In genomic region chr2:218671077-218671653, GRCh38 we compare ENCODE assay signal across 8 cellular contexts. TPM values are rescaled to one million over a fixed set of nuclear protein-coding genes. Genes with fewer than 3 reads are reported as not detected.
DNase-seq lines count a peak whose midpoint lies in the region; ATAC-seq and TF ChIP-seq lines count a peak whose summit lies in the region.

No MANE protein-coding gene starts in this region.

- H3K4me1 ChIP-seq in CD4-positive, alpha-beta memory T cell (ENCODE audit: insufficient read depth, low read length) = peaks cover 18% of the 10 kb centered on the region
- H3K4me1 ChIP-seq in adrenal gland (replicated peaks in 1 of 2) (peaks cover 11 to 17% of the 10 kb centered on the region in 2 donors), liver (ENCODE audit: control insufficient read depth in 4 of 4, insufficient read depth in 4 of 4, low read length in 3 of 4) (peaks cover 5 to 19% (median 16%) of the 10 kb centered on the region in 4 donors)

- peaks cover 13 to 26% (median 19%) of the 10 kb centered on the region in 4 donors for H3K4me1 Mint-ChIP-seq in CD4-positive, alpha-beta memory T cell
- peaks cover 21% of the 10 kb centered on the region for H3K4me1 Mint-ChIP-seq in type B pancreatic cell (ENCODE audit: unreplicated experiment)

- H3K27me3 ChIP-seq in CD4-positive, alpha-beta memory T cell (ENCODE audit: insufficient read depth, low read length) = no peaks in the 10 kb centered on the region
- no peaks in the 10 kb centered on the region for H3K27me3 ChIP-seq in adrenal gland
- H3K27me3 ChIP-seq in liver (ENCODE audit: control insufficient read depth in 4 of 4, insufficient read depth in 4 of 4, low read length in 3 of 4) = no peaks in the 10 kb centered on the region

- H3K4me3 ChIP-seq in CD4-positive, alpha-beta memory T cell (ENCODE audit: low read length in 2 of 2) = peak overlapping the region; percentile 77 to 97
- H3K4me3 ChIP-seq in adrenal gland = peak overlapping the region; percentile 50 to 80 (median 66)
- H3K4me3 ChIP-seq in liver (ENCODE audit: low read depth in 1 of 3, low read length in 3 of 3) = peak overlapping the region; percentile 79 to 95 (median 92)

- DNase-seq in CD4-positive, alpha-beta memory T cell = peak in 1 of 5 donors; percentile 7
- no peak for DNase-seq in adrenal gland
- DNase-seq in type B pancreatic cell (ENCODE audit: extremely low spot score, unreplicated experiment) = no peak
- no peak for DNase-seq in Kasumi-1 (lab: John Stamatoyannopoulos, UW)

- no peak for TF ChIP-seq RAD21 in liver (IDR thresholded peaks at IDR 0.05)

- peak overlapping the region; percentile 89 to 98 (median 98) for H3K27ac Mint-ChIP-seq in CD4-positive, alpha-beta memory T cell
- H3K27ac Mint-ChIP-seq in type B pancreatic cell = peak overlapping the region; percentile 97

- peak overlapping the region; percentile 81 for H3K27ac ChIP-seq in CD4-positive, alpha-beta memory T cell (ENCODE audit: low read depth, low read length)
- H3K27ac ChIP-seq in adrenal gland (peak overlapping the region in 3 of 5 donors; percentile 15 to 74 (median 66)), liver (ENCODE audit: low read depth in 1 of 2, low read length in 2 of 2) (peak overlapping the region in 1 of 2 donors; percentile 46)

- no peaks in the 10 kb centered on the region for H3K9me3 ChIP-seq in CD4-positive, alpha-beta memory T cell (ENCODE audit: control insufficient read depth in 1 of 2, low read length in 2 of 2)
- no peaks in the 10 kb centered on the region for H3K9me3 ChIP-seq in adrenal gland (replicated peaks in 1 of 3)
- H3K9me3 ChIP-seq in liver (ENCODE audit: control insufficient read depth in 4 of 4, low read length in 3 of 4) = no peaks in the 10 kb centered on the region

- no peaks in the 10 kb centered on the region for H3K27me3 Mint-ChIP-seq in CD4-positive, alpha-beta memory T cell
- H3K27me3 Mint-ChIP-seq in type B pancreatic cell = no peaks in the 10 kb centered on the region

- no peak for TF ChIP-seq POLR2A in adrenal gland (IDR thresholded peaks at IDR 0.05)

- TF ChIP-seq CTCF in adrenal gland (IDR thresholded peaks at IDR 0.05) (no peak), liver (IDR thresholded peaks at IDR 0.05; ENCODE audit: low read depth, low read length, missing input control) (no peak), type B pancreatic cell (conservative IDR thresholded peaks at IDR 0.05) (no peak)

- H3K36me3 Mint-ChIP-seq in CD4-positive, alpha-beta memory T cell = peaks cover 15 to 38% of the 10 kb centered on the region in 2 donors
- peaks cover 4% of the 10 kb centered on the region for H3K36me3 Mint-ChIP-seq in type B pancreatic cell

- peak overlapping the region in 1 of 2 donors; percentile 43 for H3K9ac ChIP-seq in liver (ENCODE audit: low read depth in 1 of 2, low read length in 2 of 2)

- CTCF ChIA-PET in CD4-positive, alpha-beta memory T cell (lab: Charles Lee; ENCODE audit: partially characterized antibody) = interaction anchor here (0.7 to 7.2 kb wide), 6 partner anchors 11 to 205 kb away, joined by 3 to 51 read pairs (median 10); partner anchors contain the start of genes BCS1L, TTLL4 and ZNF142

- peak overlapping the region; percentile 95 to 98 (median 96) for H3K4me3 Mint-ChIP-seq in CD4-positive, alpha-beta memory T cell
- peak overlapping the region; percentile 99 for H3K4me3 Mint-ChIP-seq in type B pancreatic cell

- peaks cover 18% of the 10 kb centered on the region for H3K36me3 ChIP-seq in CD4-positive, alpha-beta memory T cell (ENCODE audit: insufficient read depth, low read length)
- H3K36me3 ChIP-seq in adrenal gland (replicated peaks in 1 of 2) = peaks cover 0 to 33% of the 10 kb centered on the region in 2 donors
- peaks cover 7 to 21% (median 15%) of the 10 kb centered on the region in 4 donors for H3K36me3 ChIP-seq in liver (ENCODE audit: control insufficient read depth in 4 of 4, insufficient read depth in 3 of 4, low read depth in 1 of 4, low read length in 3 of 4)

- WGBS in adrenal gland, 4 donors = 34 to 47% (median 42%) methylated on average over 12 of the region's 12 CpGs
- 44% methylated on average over 12 of the region's 12 CpGs for WGBS in liver

- ATAC-seq in HG03439 (IDR thresholded peaks at IDR 0.05; ENCODE audit: unreplicated experiment) (peak; percentile 4), GM21619 (IDR thresholded peaks at IDR 0.05; ENCODE audit: unreplicated experiment) (no peak), HG02571 (IDR thresholded peaks at IDR 0.05; ENCODE audit: unreplicated experiment) (no peak)

- H3K9me3 Mint-ChIP-seq in CD4-positive, alpha-beta memory T cell = no peaks in the 10 kb centered on the region
- H3K9me3 Mint-ChIP-seq in type B pancreatic cell = no peaks in the 10 kb centered on the region

- intact Hi-C loops in CD4-positive, alpha-beta memory T cell (cut with micrococcal nuclease) = loop anchor here (1.0 to 5.0 kb wide), 2 partner anchors 104 to 265 kb away; partner anchors contain the start of genes CNOT9 and USP37
- intact Hi-C loops in adrenal gland (cut with DNase I) = no loop called here

- POLR2A ChIA-PET in CD4-positive, alpha-beta memory T cell (lab: Charles Lee; ENCODE audit: partially characterized antibody) = interaction anchor here (0.5 to 3.4 kb wide), 13 partner anchors 12 to 926 kb away, joined by 3 to 67 read pairs (median 3); partner anchors contain the start of genes BCS1L, GLB1L, STK11IP and STK16

TF ChIP-seq in liver, 16 proteins besides CTCF, POLR2A, EP300 and RAD21 (continues in another document):
- TF ChIP-seq EGR1 (IDR thresholded peaks at IDR 0.05; ENCODE audit: low read depth in 2 of 2) = no peak
- TF ChIP-seq, protein P1, sequence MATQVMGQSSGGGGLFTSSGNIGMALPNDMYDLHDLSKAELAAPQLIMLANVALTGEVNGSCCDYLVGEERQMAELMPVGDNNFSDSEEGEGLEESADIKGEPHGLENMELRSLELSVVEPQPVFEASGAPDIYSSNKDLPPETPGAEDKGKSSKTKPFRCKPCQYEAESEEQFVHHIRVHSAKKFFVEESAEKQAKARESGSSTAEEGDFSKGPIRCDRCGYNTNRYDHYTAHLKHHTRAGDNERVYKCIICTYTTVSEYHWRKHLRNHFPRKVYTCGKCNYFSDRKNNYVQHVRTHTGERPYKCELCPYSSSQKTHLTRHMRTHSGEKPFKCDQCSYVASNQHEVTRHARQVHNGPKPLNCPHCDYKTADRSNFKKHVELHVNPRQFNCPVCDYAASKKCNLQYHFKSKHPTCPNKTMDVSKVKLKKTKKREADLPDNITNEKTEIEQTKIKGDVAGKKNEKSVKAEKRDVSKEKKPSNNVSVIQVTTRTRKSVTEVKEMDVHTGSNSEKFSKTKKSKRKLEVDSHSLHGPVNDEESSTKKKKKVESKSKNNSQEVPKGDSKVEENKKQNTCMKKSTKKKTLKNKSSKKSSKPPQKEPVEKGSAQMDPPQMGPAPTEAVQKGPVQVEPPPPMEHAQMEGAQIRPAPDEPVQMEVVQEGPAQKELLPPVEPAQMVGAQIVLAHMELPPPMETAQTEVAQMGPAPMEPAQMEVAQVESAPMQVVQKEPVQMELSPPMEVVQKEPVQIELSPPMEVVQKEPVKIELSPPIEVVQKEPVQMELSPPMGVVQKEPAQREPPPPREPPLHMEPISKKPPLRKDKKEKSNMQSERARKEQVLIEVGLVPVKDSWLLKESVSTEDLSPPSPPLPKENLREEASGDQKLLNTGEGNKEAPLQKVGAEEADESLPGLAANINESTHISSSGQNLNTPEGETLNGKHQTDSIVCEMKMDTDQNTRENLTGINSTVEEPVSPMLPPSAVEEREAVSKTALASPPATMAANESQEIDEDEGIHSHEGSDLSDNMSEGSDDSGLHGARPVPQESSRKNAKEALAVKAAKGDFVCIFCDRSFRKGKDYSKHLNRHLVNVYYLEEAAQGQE (IDR thresholded peaks at IDR 0.05) = no peak
- no peak for TF ChIP-seq FOXA2 (IDR thresholded peaks at IDR 0.05)
- TF ChIP-seq SP1 (IDR thresholded peaks at IDR 0.05) = no peak
- TF ChIP-seq HNF4A (conservative IDR thresholded peaks at IDR 0.05) = no peak
- TF ChIP-seq MAX (IDR thresholded peaks at IDR 0.05) = no peak

RNA-seq across cellular contexts. Expression of gene RNF25, which starts 0.6 kb away (rescaled TPM):
- 10 to 100 TPM; 28.6 to 32.9 TPM for total RNA-seq in CD4-positive, alpha-beta memory T cell
- polyA plus RNA-seq in CD4-positive, alpha-beta memory T cell = 10 to 100 TPM; 13.5 to 22.8 TPM
- total RNA-seq in adrenal gland = 10 to 100 TPM; 19.7 to 37.9 (median 24.1) TPM
- 10 to 100 TPM; 49.1 to 70.4 (median 58.4) TPM for polyA plus RNA-seq in adrenal gland
- total RNA-seq in liver = 1 to 10 TPM; 6.5 to 8.2 TPM
- 10 to 100 TPM in 1 of 2 donors, 1 to 10 TPM in 1; 3.3 to 14.0 TPM for polyA plus RNA-seq in liver
- 22.8 and 30.5 TPM in 2 replicates for total RNA-seq in type B pancreatic cell (ENCODE audit: low replicate concordance)

RNA-seq across cellular contexts. Expression of gene STK36, which starts 0.7 kb away (rescaled TPM):
- 10 to 100 TPM; 25.8 to 27.3 TPM for total RNA-seq in CD4-positive, alpha-beta memory T cell
- polyA plus RNA-seq in CD4-positive, alpha-beta memory T cell = 1 to 10 TPM; 3.7 to 4.3 TPM
- total RNA-seq in adrenal gland (10 to 100 TPM; 12.4 to 89.0 (median 33.7) TPM), liver (10 to 100 TPM in 1 of 2 donors, 1 to 10 TPM in 1; 5.1 to 17.2 TPM), type B pancreatic cell (ENCODE audit: low replicate concordance) (60.4 and 102 TPM in 2 replicates)
- polyA plus RNA-seq in adrenal gland (100 to 1,000 TPM in 2 of 3 donors, 10 to 100 TPM in 1; 14.6 to 112 (median 109) TPM), liver (1 to 10 TPM; 5.2 to 8.9 TPM)

RNA-seq across cellular contexts. Expression of gene BCS1L, which starts 11.7 kb away (rescaled TPM):
- 10 to 100 TPM; 53.0 to 57.2 TPM for total RNA-seq in CD4-positive, alpha-beta memory T cell
- 10 to 100 TPM; 13.9 to 18.2 TPM for polyA plus RNA-seq in CD4-positive, alpha-beta memory T cell
- total RNA-seq in adrenal gland (10 to 100 TPM; 16.1 to 54.6 (median 40.7) TPM), liver (10 to 100 TPM; 14.8 to 27.5 TPM), type B pancreatic cell (ENCODE audit: low replicate concordance) (46.0 and 64.2 TPM in 2 replicates)
- polyA plus RNA-seq in adrenal gland (10 to 100 TPM; 39.2 to 97.9 (median 84.2) TPM), liver (10 to 100 TPM; 22.9 to 30.1 TPM)

RNA-seq across cellular contexts. Expression of gene ZNF142, which starts 11.7 kb away (rescaled TPM):
- total RNA-seq in CD4-positive, alpha-beta memory T cell = 10 to 100 TPM; 44.4 to 54.5 TPM
- 10 to 100 TPM in 1 of 2 donors, 1 to 10 TPM in 1; 1.9 to 17.3 TPM for polyA plus RNA-seq in CD4-positive, alpha-beta memory T cell
- total RNA-seq in adrenal gland (10 to 100 TPM; 16.6 to 24.6 (median 20.7) TPM), liver (1 to 10 TPM; 6.0 to 7.4 TPM), type B pancreatic cell (ENCODE audit: low replicate concordance) (35.0 and 38.3 TPM in 2 replicates)
- polyA plus RNA-seq in adrenal gland (10 to 100 TPM in 1 of 3 donors, 1 to 10 TPM in 2; 8.6 to 21.0 (median 9.5) TPM), liver (1 to 10 TPM; 2.2 to 3.7 TPM)

RNA-seq across cellular contexts. Expression of gene TTLL4, which starts 39.5 kb away (rescaled TPM):
- total RNA-seq in CD4-positive, alpha-beta memory T cell = 10 to 100 TPM; 23.1 to 26.1 TPM
- 1 to 10 TPM in 1 of 2 donors, under 1 TPM in 1; 0.36 to 5.3 TPM for polyA plus RNA-seq in CD4-positive, alpha-beta memory T cell
- total RNA-seq in adrenal gland (10 to 100 TPM; 10.6 to 51.4 (median 23.5) TPM), liver (10 to 100 TPM in 1 of 2 donors, 1 to 10 TPM in 1; 6.9 to 14.0 TPM), type B pancreatic cell (ENCODE audit: low replicate concordance) (59.2 and 79.8 TPM in 2 replicates)
- polyA plus RNA-seq in adrenal gland (10 to 100 TPM; 22.5 to 65.4 (median 36.8) TPM), liver (1 to 10 TPM; 5.7 to 6.4 TPM)
